8 cellular contexts compared by ENCODE assay signal in the genomic region with DNA sequence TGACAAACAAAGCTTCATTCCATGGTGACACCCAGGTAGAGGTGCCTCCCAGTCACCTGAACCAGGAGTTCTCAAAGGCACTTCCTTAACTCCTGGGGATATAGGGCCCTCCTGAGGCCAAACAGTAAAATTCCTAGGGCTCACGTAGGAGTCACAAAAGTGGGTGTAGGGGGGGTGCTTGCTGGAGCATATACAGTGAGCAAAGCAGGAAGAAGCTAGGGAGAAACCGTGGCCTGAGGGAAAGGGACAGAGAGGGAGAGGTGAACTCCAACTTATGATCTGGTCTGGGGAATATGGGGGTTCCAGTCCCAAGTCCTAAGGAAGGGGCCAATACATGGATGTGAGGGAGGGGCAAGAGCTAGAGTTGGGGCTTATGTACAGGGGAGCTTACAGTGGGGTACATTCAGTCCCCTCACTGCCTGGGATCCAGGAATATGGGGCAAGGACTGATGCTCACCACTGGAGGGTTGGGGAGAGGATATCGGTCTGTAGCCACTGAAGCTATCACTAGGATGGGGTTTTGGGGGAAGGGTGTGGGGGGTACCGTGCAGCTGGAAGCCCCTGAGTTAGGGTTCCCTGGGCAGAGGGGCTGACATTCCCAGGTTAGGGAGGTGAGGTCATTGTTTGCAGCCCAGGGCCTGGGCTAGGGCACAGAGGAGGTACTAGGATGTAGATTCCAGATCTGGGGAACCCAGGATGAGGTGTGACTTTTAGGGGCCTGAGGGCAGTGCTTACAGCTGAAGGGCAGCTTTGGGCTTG. TPM values are rescaled to one million over a fixed set of nuclear protein-coding genes. Genes with fewer than 3 reads are reported as not detected.
DNase-seq lines count a peak whose midpoint lies in the region; ATAC-seq, FAIRE-seq and TF ChIP-seq lines count a peak whose summit lies in the region.

No MANE protein-coding gene starts in this region.

- no peak overlapping the region for H2AFZ ChIP-seq in astrocyte (ENCODE audit: low read depth, low read length)

- H3K27me3 ChIP-seq in heart right ventricle, result no peaks in the 10 kb centered on the region
- no peaks in the 10 kb centered on the region for H3K27me3 ChIP-seq in astrocyte (ENCODE audit: insufficient read depth, low read length)
- no peaks in the 10 kb centered on the region for H3K27me3 ChIP-seq in uterus

- H3K4me2 ChIP-seq in astrocyte (ENCODE audit: low read length), result peak overlapping the region; percentile 98

- TF ChIP-seq CTCF in heart right ventricle (IDR thresholded peaks at IDR 0.05), result no peak
- TF ChIP-seq CTCF in astrocyte (IDR thresholded peaks at IDR 0.05; ENCODE audit: insufficient read depth, low read depth, low read length), result no peak
- no peak for TF ChIP-seq CTCF in lower leg skin (IDR thresholded peaks at IDR 0.05)
- TF ChIP-seq CTCF in uterus (IDR thresholded peaks at IDR 0.05), result no peak

- intact Hi-C loops in heart right ventricle (cut with DNase I), result no loop called here
- intact Hi-C loops in cardiac septum (cut with DNase I), result loop anchor here (2.0 kb wide), 2 partner anchors 20 to 32 kb away; no protein-coding TSS in a partner anchor
- intact Hi-C loops in lower leg skin (cut with DNase I; ENCODE audit: low total_unique reads), result no loop called here
- intact Hi-C loops in uterus (cut with DNase I; ENCODE audit: low total_unique reads), result no loop called here

- H3K36me3 ChIP-seq in heart right ventricle (peaks cover 0 to 27% (median 0%) of the 10 kb centered on the region in 9 donors), astrocyte (ENCODE audit: insufficient read depth, low read length) (peaks cover 7% of the 10 kb centered on the region), uterus (no peaks in the 10 kb centered on the region)

- 29 to 39% methylated on average over 4 of the region's 4 CpGs for WGBS in heart right ventricle, 2 donors
- WGBS in lower leg skin, 2 donors, result 5 to 6% methylated on average over 4 of the region's 4 CpGs

- H3K27ac Mint-ChIP-seq in astrocyte (ENCODE audit: unreplicated experiment), result peak overlapping the region; percentile 92

- peak overlapping the region; percentile 99 for H3K9ac ChIP-seq in astrocyte (ENCODE audit: low read length)

- H3K36me3 Mint-ChIP-seq in astrocyte (ENCODE audit: low read depth, unreplicated experiment), result peaks cover 9% of the 10 kb centered on the region

- no peaks in the 10 kb centered on the region for H3K27me3 Mint-ChIP-seq in astrocyte (ENCODE audit: low read depth, unreplicated experiment)

- no peak for TF ChIP-seq POLR2A in lower leg skin (IDR thresholded peaks at IDR 0.05)
- no peak for TF ChIP-seq POLR2A in uterus (IDR thresholded peaks at IDR 0.05)

- H3K27ac ChIP-seq in heart right ventricle (peak overlapping the region; percentile 23 to 98 (median 96)), astrocyte (ENCODE audit: low read depth, low read length) (peak overlapping the region; percentile 89), uterus (peak overlapping the region; percentile 83 to 86)

- DNase-seq in heart right ventricle (no peak), cardiac septum (ENCODE audit: low spot score) (no peak), astrocyte (ENCODE audit: low read depth) (no peak), lower leg skin (ENCODE audit: low spot score in 2 of 2) (no peak), uterus (no peak), germinal center (ENCODE audit: low spot score) (no peak), GM03348 (ENCODE audit: low spot score) (no peak)

- H3K4me1 Mint-ChIP-seq in astrocyte (ENCODE audit: low read depth, unreplicated experiment), result peaks cover 20% of the 10 kb centered on the region

- peaks cover 2% of the 10 kb centered on the region for H3K9me3 Mint-ChIP-seq in astrocyte (ENCODE audit: unreplicated experiment)

- H3K9me3 ChIP-seq in heart right ventricle, result no peaks in the 10 kb centered on the region
- no peaks in the 10 kb centered on the region for H3K9me3 ChIP-seq in astrocyte (ENCODE audit: insufficient read depth, low read depth, low read length)
- no peaks in the 10 kb centered on the region for H3K9me3 ChIP-seq in uterus

- H3K4me3 ChIP-seq in heart right ventricle (peak overlapping the region; percentile 80 to 100 (median 97)), astrocyte (ENCODE audit: insufficient read depth, low read depth, low read length) (peak overlapping the region; percentile 79), lower leg skin (ENCODE audit: low read depth, poor library complexity, severe bottlenecking) (peak overlapping the region; percentile 90), uterus (peak overlapping the region; percentile 82 to 89)

- peaks cover 10 to 61% (median 54%) of the 10 kb centered on the region in 9 donors for H3K4me1 ChIP-seq in heart right ventricle
- H3K4me1 ChIP-seq in astrocyte (ENCODE audit: insufficient read depth, low read length), result peaks cover 39% of the 10 kb centered on the region
- H3K4me1 ChIP-seq in uterus, result peaks cover 0 to 20% of the 10 kb centered on the region in 2 donors

- H3K79me2 ChIP-seq in astrocyte (ENCODE audit: insufficient read depth, low read length), result peaks cover 64% of the 10 kb centered on the region

- FAIRE-seq in astrocyte (lab: Jason Lieb, UNC), result no peak

- peaks cover 44% of the 10 kb centered on the region for H4K20me1 ChIP-seq in astrocyte (ENCODE audit: insufficient read depth, low read length)

- peak overlapping the region; percentile 95 for H3K4me3 Mint-ChIP-seq in astrocyte (ENCODE audit: unreplicated experiment)

- ATAC-seq in heart right ventricle, result peak in 2 of 8 donors; percentile 2 to 5
- ATAC-seq in HG02623 (IDR thresholded peaks at IDR 0.05; ENCODE audit: unreplicated experiment), result no peak

RNA-seq across cellular contexts. Expression of a gene that starts 0.9 kb away (rescaled TPM):
- total RNA-seq in heart right ventricle (10 to 100 TPM; 12.2 to 36.2 (median 19.4) TPM), cardiac septum (15.2 TPM), astrocyte (41.6 and 44.1 TPM in 2 replicates), lower leg skin (10 to 100 TPM; 47.3 to 69.3 (median 59.6) TPM), uterus (10 to 100 TPM in 1 of 4 donors, 1 to 10 TPM in 3; 1.5 to 19.8 (median 6.1) TPM)
- 10 to 100 TPM; 31.1 to 40.2 TPM for polyA plus RNA-seq in heart right ventricle

RNA-seq across cellular contexts. Expression of a gene that starts 38.1 kb away (rescaled TPM):
- 100 to 1,000 TPM in 1 of 10 donors, 10 to 100 TPM in 9; 28.9 to 104 (median 42.3) TPM for total RNA-seq in heart right ventricle
- 10 to 100 TPM; 20.9 to 44.1 TPM for polyA plus RNA-seq in heart right ventricle
- 33.2 TPM for total RNA-seq in cardiac septum
- total RNA-seq in astrocyte, result 33.8 and 34.6 TPM in 2 replicates
- total RNA-seq in lower leg skin, result 100 to 1,000 TPM; 154 to 221 (median 195) TPM
- total RNA-seq in uterus, result 100 to 1,000 TPM in 1 of 4 donors, 10 to 100 TPM in 3; 15.6 to 100 (median 59.9) TPM

RNA-seq across cellular contexts. Expression of a gene that starts 39.6 kb away (rescaled TPM):
- total RNA-seq in heart right ventricle (100 to 1,000 TPM in 2 of 10 donors, 10 to 100 TPM in 8; 72.6 to 113 (median 90.2) TPM), cardiac septum (70.3 TPM), astrocyte (136 and 139 TPM in 2 replicates), lower leg skin (100 to 1,000 TPM in 1 of 4 donors, 10 to 100 TPM in 3; 50.8 to 105 (median 75.6) TPM), uterus (100 to 1,000 TPM in 1 of 4 donors, 10 to 100 TPM in 3; 45.6 to 124 (median 62.9) TPM)
- 10 to 100 TPM; 61.9 to 80.0 TPM for polyA plus RNA-seq in heart right ventricle
